ENCODE assay signal across 8 cellular contexts in the genomic region with DNA sequence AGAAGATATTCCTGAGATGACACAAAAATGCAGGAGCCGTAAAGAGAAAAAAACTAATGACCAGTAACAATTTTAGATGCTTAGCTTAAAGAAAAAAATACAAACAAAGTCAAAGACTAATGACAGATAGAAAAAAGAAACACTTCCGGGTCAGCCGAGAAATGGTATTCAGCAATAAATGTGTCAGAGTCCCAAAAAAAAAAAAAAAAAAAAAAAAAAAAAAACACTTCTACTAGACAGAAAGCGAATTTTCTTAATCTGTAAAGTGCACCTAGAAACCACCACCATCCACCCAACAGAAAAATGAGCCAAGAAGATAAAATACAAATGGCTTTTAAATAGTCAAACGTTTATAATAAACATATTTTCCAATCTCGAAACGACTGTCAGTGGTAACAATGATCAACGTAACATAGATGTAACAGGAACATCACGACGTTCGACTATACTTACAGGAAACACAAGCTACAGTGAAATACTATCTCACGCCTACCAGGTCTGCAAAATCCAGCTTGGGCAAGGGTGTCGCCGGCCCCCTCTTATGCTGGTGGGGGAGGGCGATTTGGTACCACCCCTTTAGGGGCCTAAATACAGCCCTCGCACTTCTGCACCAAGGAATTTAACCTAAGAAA. TPM values are rescaled to one million over a fixed set of nuclear protein-coding genes. Genes with fewer than 3 reads are reported as not detected.
DNase-seq lines count a peak whose midpoint lies in the region; ATAC-seq and TF ChIP-seq lines count a peak whose summit lies in the region.

No MANE protein-coding gene starts in this region.

- no peaks in the 10 kb centered on the region for H3K9me3 Mint-ChIP-seq in naive thymus-derived CD4-positive, alpha-beta T cell

- peak; percentile 63 for ATAC-seq in naive thymus-derived CD4-positive, alpha-beta T cell
- no peak for ATAC-seq in GM18861 (IDR thresholded peaks at IDR 0.05; ENCODE audit: unreplicated experiment)
- no peak for ATAC-seq in GM18505 (IDR thresholded peaks at IDR 0.05; ENCODE audit: unreplicated experiment)

- H3K79me2 ChIP-seq in OCI-LY7 (ENCODE audit: insufficient read depth, low read depth, low read length), result peaks cover 37% of the 10 kb centered on the region

- no peaks in the 10 kb centered on the region for H3K9me3 ChIP-seq in OCI-LY7 (ENCODE audit: low read length)
- no peaks in the 10 kb centered on the region for H3K9me3 ChIP-seq in naive thymus-derived CD4-positive, alpha-beta T cell (ENCODE audit: control insufficient read depth in 2 of 3, low read length in 3 of 3)

- peaks cover 0 to 2% (median 0%) of the 10 kb centered on the region in 5 donors for H3K27me3 Mint-ChIP-seq in naive thymus-derived CD4-positive, alpha-beta T cell

- H3K4me1 ChIP-seq in OCI-LY7 (ENCODE audit: insufficient read depth, low read length, poor library complexity, severe bottlenecking), result peaks cover 20% of the 10 kb centered on the region
- peaks cover 21 to 26% of the 10 kb centered on the region in 2 donors for H3K4me1 ChIP-seq in naive thymus-derived CD4-positive, alpha-beta T cell (ENCODE audit: control insufficient read depth in 2 of 2, insufficient read depth in 2 of 2, low read length in 2 of 2)

- H3K27ac ChIP-seq in OCI-LY7 (ENCODE audit: low read depth, low read length, poor library complexity, severe bottlenecking) (peak overlapping the region; percentile 62), dorsolateral prefrontal cortex (peak overlapping the region in 50 of 59 donors; percentile 14 to 97 (median 92))
- H3K27ac ChIP-seq in naive thymus-derived CD4-positive, alpha-beta T cell (ENCODE audit: low read depth, low read length), result peak overlapping the region; percentile 98

- intact Hi-C loops in OCI-LY7 (cut with micrococcal nuclease; ENCODE audit: unreplicated experiment) (no loop called here), dorsolateral prefrontal cortex (cut with DNase I) (no loop called here)
- intact Hi-C loops in naive thymus-derived CD4-positive, alpha-beta T cell (cut with micrococcal nuclease), result loop anchor here in 1 of 2 donors (1.0 kb wide), 1 partner anchor 10 kb away; no protein-coding TSS in a partner anchor

- CTCF ChIA-PET in OCI-LY7 (lab: Charles Lee; ENCODE audit: unreplicated experiment), result no interaction called here
- CTCF ChIA-PET in naive thymus-derived CD4-positive, alpha-beta T cell (lab: Charles Lee), result interaction anchor here (1.1 to 1.2 kb wide), 2 partner anchors 10 to 30 kb away, joined by 3 read pairs; no protein-coding TSS in a partner anchor

- peaks cover 0 to 13% (median 0%) of the 10 kb centered on the region in 5 donors for H3K36me3 Mint-ChIP-seq in naive thymus-derived CD4-positive, alpha-beta T cell

- H3K9me2 ChIP-seq in OCI-LY7 (ENCODE audit: insufficient read depth, low read length), result no peaks in the 10 kb centered on the region

- peak overlapping the region; percentile 93 to 99 (median 98) for H3K27ac Mint-ChIP-seq in naive thymus-derived CD4-positive, alpha-beta T cell

- DNase-seq in GM12864 (ENCODE audit: low read depth) (no peak), OCI-LY7 (ENCODE audit: low spot score) (peak; percentile 48), dorsolateral prefrontal cortex (no peak), foreskin melanocyte (no peak)
- peak in 6 of 9 donors; percentile 66 to 78 (median 72) for DNase-seq in naive thymus-derived CD4-positive, alpha-beta T cell
- no peak for DNase-seq in activated CD4-positive, alpha-beta T cell treated with anti-CD3 and anti-CD28 coated beads, Interleukin-2, amount 50 U/mL, for 48 hours

- no peak overlapping the region for H2AFZ ChIP-seq in OCI-LY7 (ENCODE audit: low read length)

- no TSS peak for BruUV-seq in OCI-LY7 (replicated peaks; lab: Mats Ljungman, UMichigan)

- peak overlapping the region; percentile 95 for H3K4me3 ChIP-seq in GM12864 (ENCODE audit: low read depth, low read length)
- peak overlapping the region; percentile 100 for H3K4me3 ChIP-seq in OCI-LY7 (ENCODE audit: low read depth, low read length, poor library complexity, severe bottlenecking)
- peak overlapping the region; percentile 66 to 100 (median 95) for H3K4me3 ChIP-seq in dorsolateral prefrontal cortex
- H3K4me3 ChIP-seq in naive thymus-derived CD4-positive, alpha-beta T cell (ENCODE audit: low read length), result peak overlapping the region; percentile 83

- no peaks in the 10 kb centered on the region for H3K27me3 ChIP-seq in dorsolateral prefrontal cortex
- no peaks in the 10 kb centered on the region for H3K27me3 ChIP-seq in naive thymus-derived CD4-positive, alpha-beta T cell (ENCODE audit: control insufficient read depth in 2 of 2, insufficient read depth in 2 of 2, low read length in 2 of 2)

- H3K4me1 Mint-ChIP-seq in naive thymus-derived CD4-positive, alpha-beta T cell, result peaks cover 11 to 41% (median 25%) of the 10 kb centered on the region in 7 donors

- peak overlapping the region; percentile 95 to 100 (median 98) for H3K4me3 Mint-ChIP-seq in naive thymus-derived CD4-positive, alpha-beta T cell

- peak overlapping the region; percentile 81 for H3K4me2 ChIP-seq in OCI-LY7 (ENCODE audit: low read length)

- H3K36me3 ChIP-seq in OCI-LY7 (ENCODE audit: insufficient read depth, low read length), result peaks cover 47% of the 10 kb centered on the region
- H3K36me3 ChIP-seq in naive thymus-derived CD4-positive, alpha-beta T cell (ENCODE audit: control insufficient read depth in 2 of 3, insufficient read depth in 3 of 3, low read length in 3 of 3), result peaks cover 0 to 41% (median 4%) of the 10 kb centered on the region in 3 experiments

- H4K20me1 ChIP-seq in OCI-LY7 (ENCODE audit: insufficient read depth, low read length), result peaks cover 13% of the 10 kb centered on the region

- POLR2A ChIA-PET in OCI-LY7 (lab: Charles Lee), result interaction anchor here (0.6 to 1.0 kb wide), 4 partner anchors 10 to 415 kb away, joined by 3 to 4 read pairs (median 3); no protein-coding TSS in a partner anchor
- POLR2A ChIA-PET in naive thymus-derived CD4-positive, alpha-beta T cell (lab: Charles Lee), result interaction anchor here (0.6 to 3.2 kb wide), 10 partner anchors 9 to 605 kb away, joined by 3 to 40 read pairs (median 3); a partner anchor contains a TSS

- no peak for TF ChIP-seq POLR2A in GM18505 (IDR thresholded peaks at IDR 0.05; ENCODE audit: borderline replicate concordance, extremely low read depth, insufficient read depth, insufficient read length)

- TF ChIP-seq CTCF in GM12864 (IDR thresholded peaks at IDR 0.05; ENCODE audit: low read depth, low read length, missing control alignments), result no peak
- no peak for TF ChIP-seq CTCF in OCI-LY7 (conservative IDR thresholded peaks at IDR 0.05; ENCODE audit: low read length)
- TF ChIP-seq CTCF in dorsolateral prefrontal cortex (IDR thresholded peaks at IDR 0.05 in 54 of 56, conservative IDR thresholded peaks at IDR 0.05 in 2 of 56; ENCODE audit: low read depth in 1 of 56, partially characterized antibody in 56 of 56), result no peak

RNA-seq across cellular contexts. Expression of a gene that starts 10.6 kb away (rescaled TPM):
- total RNA-seq in OCI-LY7 (2014; rRNA removed; shearing (Covaris generic)), result 98.7 and 130 TPM in 2 replicates
- total RNA-seq in OCI-LY7 (2022), result 64.2 and 71.3 TPM in 2 replicates
- 100 to 1,000 TPM in 118 of 120 experiments, 10 to 100 TPM in 2; 93.9 to 197 (median 126) TPM for total RNA-seq in dorsolateral prefrontal cortex
- total RNA-seq in naive thymus-derived CD4-positive, alpha-beta T cell, result 100 to 1,000 TPM in 4 of 5 experiments, 10 to 100 TPM in 1; 92.9 to 175 (median 127) TPM
- polyA plus RNA-seq in naive thymus-derived CD4-positive, alpha-beta T cell, result 100 to 1,000 TPM; 135 to 140 TPM

RNA-seq across cellular contexts. Expression of a gene that starts 11.3 kb away (rescaled TPM):
- 9.4 and 9.6 TPM in 2 replicates for total RNA-seq in OCI-LY7 (2014; rRNA removed; shearing (Covaris generic))
- total RNA-seq in OCI-LY7 (2022), result 39.1 and 44.4 TPM in 2 replicates
- total RNA-seq in dorsolateral prefrontal cortex, result 10 to 100 TPM; 18.4 to 58.7 (median 34.5) TPM
- total RNA-seq in naive thymus-derived CD4-positive, alpha-beta T cell, result 10 to 100 TPM; 20.5 to 65.2 (median 21.1) TPM
- under 1 TPM; 0.41 to 0.47 TPM for polyA plus RNA-seq in naive thymus-derived CD4-positive, alpha-beta T cell

RNA-seq across cellular contexts. Expression of a gene that starts 26.4 kb away (rescaled TPM):
- total RNA-seq in OCI-LY7 (2014; rRNA removed; shearing (Covaris generic)), result 13.9 and 24.0 TPM in 2 replicates
- total RNA-seq in OCI-LY7 (2022) (52.8 and 54.9 TPM in 2 replicates), dorsolateral prefrontal cortex (10 to 100 TPM; 33.1 to 84.1 (median 54.4) TPM)
- 10 to 100 TPM; 52.7 to 92.6 (median 73.1) TPM for total RNA-seq in naive thymus-derived CD4-positive, alpha-beta T cell
- 1 to 10 TPM; 5.4 to 9.6 TPM for polyA plus RNA-seq in naive thymus-derived CD4-positive, alpha-beta T cell

RNA-seq across cellular contexts. Expression of a gene that starts 30.5 kb away (rescaled TPM):
- 5.6 and 7.9 TPM in 2 replicates for total RNA-seq in OCI-LY7 (2014; rRNA removed; shearing (Covaris generic))
- total RNA-seq in OCI-LY7 (2022) (13.1 and 16.4 TPM in 2 replicates), dorsolateral prefrontal cortex (10 to 100 TPM in 3 of 120 experiments, 1 to 10 TPM in 117; 2.5 to 11.7 (median 5.9) TPM)
- 10 to 100 TPM in 2 of 5 experiments, 1 to 10 TPM in 3; 3.5 to 13.5 (median 6.1) TPM for total RNA-seq in naive thymus-derived CD4-positive, alpha-beta T cell
- polyA plus RNA-seq in naive thymus-derived CD4-positive, alpha-beta T cell, result 1 to 10 TPM; 2.2 to 5.9 TPM

RNA-seq across cellular contexts. Expression of a gene that starts 30.5 kb away (rescaled TPM):
- 13.4 and 21.3 TPM in 2 replicates for total RNA-seq in OCI-LY7 (2014; rRNA removed; shearing (Covaris generic))
- total RNA-seq in OCI-LY7 (2022) (46.4 and 49.9 TPM in 2 replicates), dorsolateral prefrontal cortex (10 to 100 TPM; 39.8 to 90.1 (median 58.7) TPM)
- 10 to 100 TPM; 17.6 to 35.5 (median 23.0) TPM for total RNA-seq in naive thymus-derived CD4-positive, alpha-beta T cell
- 10 to 100 TPM; 11.8 to 12.8 TPM for polyA plus RNA-seq in naive thymus-derived CD4-positive, alpha-beta T cell

Comparison
In these comparisons a context has a peak if more than half of its experiments do, and no peak if none do; other contexts are left out.
1. DNase-seq: peak in OCI-LY7 (single experiment) and naive thymus-derived CD4-positive, alpha-beta T cell (6 of 9); none in GM12864 (single experiment), dorsolateral prefrontal cortex (0 of 10), foreskin melanocyte (single experiment) and activated CD4-positive, alpha-beta T cell treated with anti-CD3 and anti-CD28 coated beads, Interleukin-2, amount 50 U/mL, for 48 hours (0 of 2).
2. Peak in every context shown above with its lines, with median percentiles within 50 percentile points of each other: H3K4me3 ChIP-seq and H3K27ac ChIP-seq.